In genomic region chr16:70432304-70432799, GRCh38 we compare ENCODE assay signal across 1 cellular context.
TF ChIP-seq lines count a peak whose summit lies in the region.

No MANE protein-coding gene starts in this region.

TF ChIP-seq in K562, 482 proteins besides CTCF, POLR2A, EP300 and RAD21:
- TF ChIP-seq ZNF395 (CRISPR knock-in tag; IDR thresholded peaks at IDR 0.05) (0 out of 2 replicates have a peak, but pooled peaks have one; percentile 38), CEBPG (CRISPR knock-in tag; IDR thresholded peaks at IDR 0.05) (no peak), CEBPG (tag; conservative IDR thresholded peaks at IDR 0.05 in 1 of 2, IDR thresholded peaks at IDR 0.05 in 1 of 2) (peak in 1 of 2 experiments; percentile 22; a peak in 1 of 4 replicates), VEZF1 (CRISPR knock-in tag; IDR thresholded peaks at IDR 0.05) (peak; percentile 3; the same call in 1 of the 2 replicates), ZNF639 (CRISPR knock-in tag; conservative IDR thresholded peaks at IDR 0.05 in 1 of 2, IDR thresholded peaks at IDR 0.05 in 1 of 2) (0 out of 4 replicates have a peak, but pooled peaks of 1 of the 2 experiments have one; percentile 26), AFF4 (CRISPR knock-in tag; IDR thresholded peaks at IDR 0.05) (no peak), CREB1 (IDR thresholded peaks at IDR 0.05) (no peak), CREB1 (CRISPR knock-in tag; IDR thresholded peaks at IDR 0.05) (0 out of 2 replicates have a peak, but pooled peaks have one; percentile 4), ZNF592 (IDR thresholded peaks at IDR 0.05) (peak; percentile 55; the same call in 1 of the 2 replicates), DMBX1 (CRISPR knock-in tag; IDR thresholded peaks at IDR 0.05; ENCODE audit: borderline replicate concordance) (peak; percentile 67), MLLT1 (IDR thresholded peaks at IDR 0.05) (0 out of 4 replicates have a peak, but pooled peaks of 1 of the 2 experiments have one; percentile 7), ZNF668 (CRISPR knock-in tag; IDR thresholded peaks at IDR 0.05) (no peak), FOXJ2 (tag; IDR thresholded peaks at IDR 0.05) (peak; percentile 91), LCOR (CRISPR knock-in tag; IDR thresholded peaks at IDR 0.05) (no peak), FOXJ3 (CRISPR knock-in tag; IDR thresholded peaks at IDR 0.05) (peak; percentile 80), NR0B1 (IDR thresholded peaks at IDR 0.05; ENCODE audit: partially characterized antibody) (no peak), CEBPB (tag; IDR thresholded peaks at IDR 0.05) (peak; percentile 51)
